23 cellular contexts compared by ENCODE assay signal in the genomic region with DNA sequence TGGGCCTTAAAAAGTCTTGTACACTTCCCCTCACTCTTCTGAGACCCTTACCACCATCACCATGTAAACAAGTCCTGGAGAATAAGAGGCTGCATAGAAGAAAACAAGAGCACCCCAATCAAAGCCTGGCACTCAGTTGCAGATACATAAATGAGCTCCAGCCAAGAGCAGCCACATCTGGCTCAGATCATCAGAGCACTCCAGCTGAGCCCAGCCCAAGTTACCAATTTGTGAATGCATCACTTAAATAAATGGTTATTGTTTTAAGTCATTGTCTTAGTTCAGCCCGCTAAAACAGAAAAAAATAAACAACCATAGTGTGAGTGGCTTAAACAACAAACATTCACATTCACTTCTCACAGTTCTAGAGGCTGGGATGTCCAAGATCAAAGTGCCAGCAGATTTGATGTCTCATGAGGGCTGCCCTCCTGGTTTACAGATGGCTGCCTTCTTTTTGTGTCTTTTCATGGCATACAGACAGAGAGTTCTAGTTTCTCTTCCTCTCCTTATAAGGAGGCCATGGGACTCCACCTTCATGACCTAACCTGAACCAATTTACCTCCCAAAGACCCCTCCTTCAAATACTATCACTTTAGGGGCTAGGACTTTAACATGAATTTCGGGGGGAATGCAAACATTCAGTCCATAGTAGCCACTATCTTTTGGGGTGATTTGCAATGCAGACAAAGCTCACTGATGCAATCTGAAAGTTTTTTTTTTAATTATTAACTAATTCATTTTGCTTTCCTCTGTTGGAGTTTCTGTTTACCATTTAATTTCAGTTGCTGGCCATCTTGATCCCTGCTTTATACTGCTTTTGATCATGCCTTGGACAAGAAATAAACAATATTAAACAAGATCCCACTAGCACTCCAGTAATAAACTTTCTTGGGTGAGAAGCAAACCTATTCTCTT.
A peak's percentile ranks its signal among the peaks of the same experiment; 100 is the strongest.
DNase-seq lines count a peak whose midpoint lies in the region; ATAC-seq lines count a peak whose summit lies in the region.
"Had no signal": no experiment of that assay in that cellular context is flagged by ENCODE, and none has a peak within 500 bp of the region (broad histone marks: within the 10 kb centered on the region; RNA-seq: fewer than 3 reads in every experiment).

No MANE protein-coding gene starts in this region.

- no peak overlapping the region for H3K27ac Mint-ChIP-seq in activated T-helper 1 cell treated with anti-CD3 and anti-CD28 coated beads, Interleukin-12 subunit alpha, Interleukin-12 subunit beta, Interleukin-2, Interleukin-4 antibody, amounts not matched to agents 30 ng/mL and 10 ng/mL and 1 ng/mL, durations not matched to agents 14 hours and 24 hours and 36 hours
- H3K27ac Mint-ChIP-seq: activated CD4-positive, alpha-beta T cell treated with anti-CD3 and anti-CD28 coated beads for 36 hours; activated T-helper 17 cell treated with anti-CD3 and anti-CD28 coated beads, Interleukin-2, amount 50 U/mL, for 72 hours; type B pancreatic cell had no signal

- peaks cover 5% of the 10 kb centered on the region for H3K4me1 Mint-ChIP-seq in activated T-helper 1 cell treated with anti-CD3 and anti-CD28 coated beads, Interleukin-12 subunit alpha, Interleukin-12 subunit beta, Interleukin-2, Interleukin-4 antibody, amounts not matched to agents 30 ng/mL and 10 ng/mL and 1 ng/mL, durations not matched to agents 14 hours and 24 hours and 36 hours (ENCODE audit: low read depth)

- H3K36me3 Mint-ChIP-seq in activated T-helper 1 cell treated with anti-CD3 and anti-CD28 coated beads, Interleukin-12 subunit alpha, Interleukin-12 subunit beta, Interleukin-2, Interleukin-4 antibody, amounts not matched to agents 30 ng/mL and 10 ng/mL and 1 ng/mL, durations not matched to agents 14 hours and 24 hours and 36 hours (ENCODE audit: low read depth) = no peaks in the 10 kb centered on the region
- H3K36me3 Mint-ChIP-seq: type B pancreatic cell had no signal

- H3K4me3 Mint-ChIP-seq in activated T-helper 1 cell treated with anti-CD3 and anti-CD28 coated beads, Interleukin-12 subunit alpha, Interleukin-12 subunit beta, Interleukin-2, Interleukin-4 antibody, amounts not matched to agents 30 ng/mL and 10 ng/mL and 1 ng/mL, durations not matched to agents 14 hours and 24 hours and 36 hours = no peak overlapping the region
- H3K4me3 Mint-ChIP-seq: activated CD4-positive, alpha-beta T cell treated with anti-CD3 and anti-CD28 coated beads for 36 hours; activated T-helper 17 cell treated with anti-CD3 and anti-CD28 coated beads, Interleukin-2, amount 50 U/mL, for 72 hours; naive thymus-derived CD4-positive, alpha-beta T cell; type B pancreatic cell had no signal

- ATAC-seq in GM19438 (IDR thresholded peaks at IDR 0.05; ENCODE audit: low read depth, unreplicated experiment) (peak; percentile 61), HG02623 (IDR thresholded peaks at IDR 0.05; ENCODE audit: unreplicated experiment) (peak; percentile 43), HG03354 (IDR thresholded peaks at IDR 0.05; ENCODE audit: poor library complexity, severe bottlenecking, unreplicated experiment) (peak; percentile 67), HG03469 (IDR thresholded peaks at IDR 0.05; ENCODE audit: unreplicated experiment) (no peak)
- ATAC-seq: activated CD4-positive, alpha-beta T cell treated with anti-CD3 and anti-CD28 coated beads for 36 hours; activated T-helper 17 cell treated with anti-CD3 and anti-CD28 coated beads, Interleukin-2, amount 50 U/mL, for 72 hours; esophagus mucosa; left cardiac atrium; naive thymus-derived CD4-positive, alpha-beta T cell had no signal

- peaks cover 5% of the 10 kb centered on the region for H3K27me3 Mint-ChIP-seq in activated T-helper 1 cell treated with anti-CD3 and anti-CD28 coated beads, Interleukin-12 subunit alpha, Interleukin-12 subunit beta, Interleukin-2, Interleukin-4 antibody, amounts not matched to agents 30 ng/mL and 10 ng/mL and 1 ng/mL, durations not matched to agents 14 hours and 24 hours and 36 hours (ENCODE audit: insufficient read depth)
- H3K27me3 Mint-ChIP-seq: activated CD4-positive, alpha-beta T cell treated with anti-CD3 and anti-CD28 coated beads for 36 hours; activated T-helper 17 cell treated with anti-CD3 and anti-CD28 coated beads, Interleukin-2, amount 50 U/mL, for 72 hours; naive thymus-derived CD4-positive, alpha-beta T cell had no signal

- no peaks in the 10 kb centered on the region for H3K9me3 Mint-ChIP-seq in activated T-helper 1 cell treated with anti-CD3 and anti-CD28 coated beads, Interleukin-12 subunit alpha, Interleukin-12 subunit beta, Interleukin-2, Interleukin-4 antibody, amounts not matched to agents 30 ng/mL and 10 ng/mL and 1 ng/mL, durations not matched to agents 14 hours and 24 hours and 36 hours
- H3K9me3 Mint-ChIP-seq: activated T-helper 17 cell treated with anti-CD3 and anti-CD28 coated beads, Interleukin-2, amount 50 U/mL, for 72 hours; type B pancreatic cell had no signal

- DNase-seq in activated CD4-positive, alpha-beta T cell treated with anti-CD3 and anti-CD28 coated beads for 1 hour = no peak
- no peak for DNase-seq in NCI-H1436 treated with DMSO at 0.1 percent for 48 hours (lab: John Stamatoyannopoulos, UW)
- no peak for DNase-seq in activated T-helper 1 cell treated with anti-CD3 and anti-CD28 coated beads, Interleukin-12 subunit alpha, Interleukin-12 subunit beta, Interleukin-2, Interleukin-4 antibody, amounts not matched to agents 30 ng/mL and 10 ng/mL and 1 ng/mL, durations not matched to agents 14 hours and 24 hours and 36 hours (ENCODE audit: low spot score)
- DNase-seq: activated CD4-positive, alpha-beta T cell treated with anti-CD3 and anti-CD28 coated beads for 36 hours; DMS79 treated with DMSO at 0.1 percent for 48 hours; effector CD8-positive, alpha-beta T cell; KG1; left cardiac atrium; naive thymus-derived CD4-positive, alpha-beta T cell; NCI-H1930; NCI-H226; NCI-H82; OCI-M1; SIG-M5; stimulated activated CD4-positive, alpha-beta T cell treated with anti-CD3 and anti-CD28 coated beads, Interleukin-4, amount 100 ng/mL, for 4 hours; T-helper 1 cell had no signal

- intact Hi-C loops in activated T-helper 1 cell treated with anti-CD3 and anti-CD28 coated beads, Interleukin-12 subunit alpha, Interleukin-12 subunit beta, Interleukin-2, Interleukin-4 antibody, amounts not matched to agents 30 ng/mL and 10 ng/mL and 1 ng/mL, durations not matched to agents 14 hours and 24 hours and 36 hours (cut with micrococcal nuclease) = no loop called here
